ENCODE assay signal across 12 cellular contexts in genomic region chr1:229563241-229563640, GRCh38. TPM values are rescaled to one million over a fixed set of nuclear protein-coding genes. Genes with fewer than 3 reads are reported as not detected.
DNase-seq lines count a peak whose midpoint lies in the region; ATAC-seq and TF ChIP-seq lines count a peak whose summit lies in the region.
"Had no signal": no experiment of that assay in that cellular context is flagged by ENCODE, and none has a peak within 500 bp of the region (broad histone marks: within the 10 kb centered on the region; RNA-seq: fewer than 3 reads in every experiment).

No MANE protein-coding gene starts in this region.

- TF ChIP-seq RAD21 in IMR-90 (IDR thresholded peaks at IDR 0.05; ENCODE audit: low read length) = no peak

- H3K27ac ChIP-seq in IMR-90 (ENCODE audit: insufficient read depth, low read length) (no peak overlapping the region), OCI-LY3 (ENCODE audit: low read length) (peak overlapping the region; percentile 17; the same call in 1 of the 2 replicates), subcutaneous abdominal adipose tissue (ENCODE audit: low read depth, low read length) (peak overlapping the region; percentile 63)
- H3K27ac ChIP-seq: right lobe of liver had no signal

- WGBS in IMR-90 (ENCODE audit: extremely low coverage in 2 of 2, insufficient read length in 1 of 2), 2 experiments = no CpG with 5 or more reads among the region's 7 CpGs

- in situ Hi-C loops in IMR-90 (cut with MboI; ENCODE audit: low sequenced_read_pairs) = no loop called here

- H3K23ac ChIP-seq in IMR-90 (ENCODE audit: low read depth, low read length) = no peak overlapping the region

- H3K9me1 ChIP-seq in IMR-90 (ENCODE audit: insufficient read depth, low read length) = no peaks in the 10 kb centered on the region

- no peak overlapping the region for H2AK5ac ChIP-seq in IMR-90 (ENCODE audit: low read depth, low read length)

- H4K8ac ChIP-seq in IMR-90 (ENCODE audit: low read depth in 2 of 2, low read length in 2 of 2) = no peak overlapping the region

- H4K5ac ChIP-seq in IMR-90 (ENCODE audit: low read depth, low read length) = no peak overlapping the region

- H3K27me3 ChIP-seq in IMR-90 (ENCODE audit: control insufficient read depth, insufficient read depth, low read length) (no peaks in the 10 kb centered on the region), OCI-LY3 (ENCODE audit: low read depth, low read length) (no peaks in the 10 kb centered on the region), subcutaneous abdominal adipose tissue (ENCODE audit: control insufficient read depth in 5 of 5, insufficient read depth in 4 of 5, low read length in 5 of 5) (peaks cover 0 to 4% (median 0%) of the 10 kb centered on the region in 5 donors)
- H3K27me3 ChIP-seq: MG63, right lobe of liver had no signal

- H3K9me3 ChIP-seq in IMR-90 (ENCODE audit: control insufficient read depth, insufficient read depth, low read length) (no peaks in the 10 kb centered on the region), OCI-LY3 (ENCODE audit: insufficient read depth, low read length) (no peaks in the 10 kb centered on the region), subcutaneous abdominal adipose tissue (ENCODE audit: control insufficient read depth in 5 of 5, low read length in 5 of 5) (no peaks in the 10 kb centered on the region)
- H3K9me3 ChIP-seq: MG63, right lobe of liver had no signal

- no peak overlapping the region for H3K18ac ChIP-seq in IMR-90 (ENCODE audit: low read depth, low read length)

- CTCF ChIA-PET in IMR-90 (lab: Yijun Ruan, JAX) = interaction anchor here (0.6 kb wide), 1 partner anchor 34 kb away, joined by 4 read pairs; no protein-coding TSS in a partner anchor

- no peaks in the 10 kb centered on the region for H3K4me1 ChIP-seq in IMR-90 (ENCODE audit: control insufficient read depth, insufficient read depth, low read length)
- peaks cover 29% of the 10 kb centered on the region for H3K4me1 ChIP-seq in OCI-LY3 (ENCODE audit: low read length)
- peaks cover 6 to 22% (median 21%) of the 10 kb centered on the region in 5 donors for H3K4me1 ChIP-seq in subcutaneous abdominal adipose tissue (ENCODE audit: control insufficient read depth in 5 of 5, insufficient read depth in 5 of 5, low read length in 5 of 5)

- H3K36me3 ChIP-seq in IMR-90 (ENCODE audit: control insufficient read depth, insufficient read depth, low read length) (no peaks in the 10 kb centered on the region), OCI-LY3 (replicated peaks; ENCODE audit: low read depth, low read length) (no peaks in the 10 kb centered on the region), subcutaneous abdominal adipose tissue (ENCODE audit: control insufficient read depth in 5 of 5, insufficient read depth in 5 of 5, low read length in 5 of 5) (no peaks in the 10 kb centered on the region)
- H3K36me3 ChIP-seq: MG63, right lobe of liver had no signal

- H3K4me2 ChIP-seq in IMR-90 (ENCODE audit: low read depth, low read length) (no peak overlapping the region), OCI-LY3 (ENCODE audit: low read length) (peak overlapping the region; percentile 18)

- no peak overlapping the region; the same call in 1 of the 2 replicates for H4K91ac ChIP-seq in IMR-90 (ENCODE audit: insufficient read depth, low read depth, low read length)

- ATAC-seq in IMR-90 (ENCODE audit: low read depth) (no peak), HG03432 (IDR thresholded peaks at IDR 0.05; ENCODE audit: unreplicated experiment) (no peak)
- ATAC-seq: right lobe of liver had no signal

- dilution Hi-C loops in IMR-90 (cut with HindIII; ENCODE audit: low sequenced_read_pairs, unreplicated experiment) = no loop called here

- peak overlapping the region; percentile 47 for H2AFZ ChIP-seq in IMR-90 (replicated peaks; ENCODE audit: low read length, poor library complexity)
- 0 out of 2 replicates have a peak overlapping the region, but pooled peaks have one; percentile 9 for H2AFZ ChIP-seq in OCI-LY3 (ENCODE audit: low read depth, low read length)

- H3K4ac ChIP-seq in IMR-90 (ENCODE audit: low read depth, low read length) = no peak overlapping the region

- no peak overlapping the region for H2AK9ac ChIP-seq in IMR-90 (replicated peaks; ENCODE audit: low read depth, low read length, poor library complexity)

- no peak for DNase-seq in IMR-90
- DNase-seq in kidney glomerular epithelial cell (lab: John Stamatoyannopoulos, UW) = peak; percentile 1
- no peak for DNase-seq in OCI-M2 (lab: John Stamatoyannopoulos, UW; ENCODE audit: unreplicated experiment)
- no peak for DNase-seq in NCI-H345 (lab: John Stamatoyannopoulos, UW)
- DNase-seq: activated naive CD8-positive, alpha-beta T cell treated with anti-CD3 and anti-CD28 coated beads, Interleukin-2, amount 10 ng/mL, durations not matched to agents 7 days and 5 days; COR-L47; HCEC 1CT had no signal

- no peak for TF ChIP-seq CTCF in IMR-90 (conservative IDR thresholded peaks at IDR 0.05; ENCODE audit: low read depth, low read length)
- no peak for TF ChIP-seq CTCF in OCI-LY3 (IDR thresholded peaks at IDR 0.05; ENCODE audit: low read depth, low read length)

- H3K14ac ChIP-seq in IMR-90 (replicated peaks; ENCODE audit: low read depth, low read length) = no peak overlapping the region

- no TSS peak for BruUV-seq in IMR-90 (replicated peaks; lab: Mats Ljungman, UMichigan)

- POLR2A ChIA-PET in IMR-90 (lab: Charles Lee; ENCODE audit: unreplicated experiment) = no interaction called here

- intact Hi-C loops in IMR-90 (cut with micrococcal nuclease) = no loop called here

- H3K9ac ChIP-seq in IMR-90 (ENCODE audit: low read depth, low read length) (no peak overlapping the region), OCI-LY3 (ENCODE audit: low read length) (no peak overlapping the region), subcutaneous abdominal adipose tissue (ENCODE audit: low read length in 5 of 5) (no peak overlapping the region)

- H3K4me3 ChIP-seq in IMR-90 (ENCODE audit: insufficient read depth, low read depth, low read length) (no peak overlapping the region), OCI-LY3 (ENCODE audit: low read length) (no peak overlapping the region), subcutaneous abdominal adipose tissue (ENCODE audit: low read depth in 1 of 5, low read length in 5 of 5) (peak overlapping the region in 1 of 5 donors; percentile 0)
- H3K4me3 ChIP-seq: MG63, right lobe of liver had no signal

- no peak overlapping the region for H2BK5ac ChIP-seq in IMR-90 (ENCODE audit: low read depth, low read length, poor library complexity, severe bottlenecking)

- no peak overlapping the region for H2BK120ac ChIP-seq in IMR-90 (ENCODE audit: low read depth, low read length)

- no peak for TF ChIP-seq POLR2A in IMR-90 (IDR thresholded peaks at IDR 0.05; ENCODE audit: low read depth, low read length)

- H4K20me1 ChIP-seq in IMR-90 (ENCODE audit: insufficient read depth, low read length) = no peaks in the 10 kb centered on the region
- H4K20me1 ChIP-seq in OCI-LY3 (ENCODE audit: insufficient read depth, low read length) = no peaks in the 10 kb centered on the region

- H3K79me2 ChIP-seq in OCI-LY3 (ENCODE audit: low read length) = no peaks in the 10 kb centered on the region; the same call in 1 of the 2 replicates

- peaks cover 0 to 3% of the 10 kb centered on the region in 2 experiments; a peak in 1 of 4 replicates for H3K79me1 ChIP-seq in IMR-90 (ENCODE audit: low read depth in 1 of 2, low read length in 2 of 2)

- H3K56ac ChIP-seq in IMR-90 (ENCODE audit: extremely low read depth, insufficient read depth, low read length) = no peak overlapping the region

- H2BK20ac ChIP-seq in IMR-90 (ENCODE audit: low read depth, low read length) = no peak overlapping the region; the same call in 1 of the 2 replicates

- H2BK15ac ChIP-seq in IMR-90 (ENCODE audit: low read depth, low read length) = no peak overlapping the region

TF ChIP-seq in IMR-90, 13 proteins besides CTCF, POLR2A, EP300 and RAD21:
- peak; percentile 42; the same call in 1 of the 2 replicates for TF ChIP-seq MXI1 (IDR thresholded peaks at IDR 0.05; ENCODE audit: borderline replicate concordance, low read depth, low read length)
- no peak for TF ChIP-seq CEBPB (IDR thresholded peaks at IDR 0.05; ENCODE audit: low read depth, low read length)
- TF ChIP-seq RCOR1 (IDR thresholded peaks at IDR 0.05; ENCODE audit: insufficient replicate concordance, low read length) = no peak
- no peak for TF ChIP-seq BHLHE40 (IDR thresholded peaks at IDR 0.05; ENCODE audit: low read depth, low read length)

RNA-seq across cellular contexts. Expression of gene ABCB10, which starts 4.7 kb away (rescaled TPM):
- 10.9 and 13.3 TPM in 2 replicates for total RNA-seq in IMR-90 (2012; rRNA removed)
- 5.9 and 6.5 TPM in 2 replicates for polyA plus RNA-seq in IMR-90 (2012; rRNA removed)
- polyA plus RNA-seq in IMR-90 (2012; cell fraction: cytosol; rRNA removed) = 2.0 and 2.4 TPM in 2 replicates
- polyA plus RNA-seq in IMR-90 (2012; cell fraction: nucleus; rRNA removed; ENCODE audit: low replicate concordance) = 2.4 and 5.4 TPM in 2 replicates

RNA-seq across cellular contexts. Expression of gene NUP133, which starts 55.1 kb away (rescaled TPM):
- 30.5 and 33.1 TPM in 2 replicates for total RNA-seq in IMR-90 (2012; rRNA removed)
- 13.4 and 14.1 TPM in 2 replicates for polyA plus RNA-seq in IMR-90 (2012; rRNA removed)
- 5.1 and 6.9 TPM in 2 replicates for polyA plus RNA-seq in IMR-90 (2012; cell fraction: cytosol; rRNA removed)
- 7.2 and 14.1 TPM in 2 replicates for polyA plus RNA-seq in IMR-90 (2012; cell fraction: nucleus; rRNA removed; ENCODE audit: low replicate concordance)
